Comparison of ENCODE assay signal across 19 cellular contexts in the genomic region with DNA sequence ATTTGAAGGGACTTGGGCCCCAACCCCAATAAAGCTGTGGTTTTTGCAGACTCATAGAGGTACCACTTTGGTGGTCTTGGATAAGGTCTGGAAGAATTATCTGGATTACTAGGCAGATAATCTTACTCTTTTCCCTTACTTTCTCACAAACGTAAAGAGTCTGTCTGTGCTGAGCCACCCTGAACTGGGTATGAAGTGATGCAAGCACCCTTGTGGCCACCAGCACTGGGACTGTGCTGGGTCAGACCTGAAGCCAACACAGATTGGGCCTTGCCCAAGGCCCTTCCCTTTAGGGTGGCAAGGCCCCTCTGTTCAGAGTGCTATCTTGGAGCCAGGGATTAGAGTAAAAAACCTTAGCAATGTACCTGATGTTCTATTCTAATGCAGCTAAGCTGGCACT.
DNase-seq lines count a peak whose midpoint lies in the region; ATAC-seq, FAIRE-seq and TF ChIP-seq lines count a peak whose summit lies in the region.
"Had no signal": no experiment of that assay in that cellular context is flagged by ENCODE, and none has a peak within 500 bp of the region (broad histone marks: within the 10 kb centered on the region; RNA-seq: fewer than 3 reads in every experiment).

No MANE protein-coding gene starts in this region.

- H2BK20ac ChIP-seq in H9 (ENCODE audit: low read depth, low read length, poor library complexity, severe bottlenecking) = no peak overlapping the region

- H3K4me1 Mint-ChIP-seq in H9 = no peaks in the 10 kb centered on the region; a peak in 1 of 4 replicates
- H3K4me1 Mint-ChIP-seq: B cell had no signal

- H4K8ac ChIP-seq in H9 (replicated peaks; ENCODE audit: insufficient read length, low read depth, low read length) = no peak overlapping the region

- H2BK120ac ChIP-seq in H9 (ENCODE audit: low read depth, low read length, poor library complexity, severe bottlenecking) = no peak overlapping the region

- H3K4me1 ChIP-seq in H9 (ENCODE audit: insufficient read depth, low read length) (no peaks in the 10 kb centered on the region; the same call in 1 of the 2 replicates), GM12878 (ENCODE audit: control insufficient read depth, insufficient read depth, low read length) (no peaks in the 10 kb centered on the region), mesodermal cell (ENCODE audit: control insufficient read depth, insufficient read depth, low read length, poor library complexity, severe bottlenecking) (peaks cover 6% of the 10 kb centered on the region)
- H3K4me1 ChIP-seq: BLaER1 treated with 17β-estradiol and CSF1 and Interleukin-3, amounts not matched to agents 10 nM and 100 nM had no signal

- no peaks in the 10 kb centered on the region for H3K23me2 ChIP-seq in H9 (ENCODE audit: insufficient read length, low read depth, low read length, poor library complexity, severe bottlenecking)

- no peak for TF ChIP-seq RAD21 in GM12878 (IDR thresholded peaks at IDR 0.05; ENCODE audit: insufficient read depth, low read depth, low read length)

- H3K14ac ChIP-seq in H9 (ENCODE audit: insufficient read depth, low read length) = peak overlapping the region; percentile 29; the same call in 1 of the 2 replicates

- DNase-seq in H9 = no peak
- no peak for DNase-seq in GM12878 (ENCODE audit: low read depth, low spot score)
- no peak for DNase-seq in NCI-H69 (lab: John Stamatoyannopoulos, UW)
- DNase-seq in NCI-H1092 treated with DMSO at 0.1 percent for 48 hours (lab: John Stamatoyannopoulos, UW) = no peak
- no peak for DNase-seq in activated gamma-delta T cell treated with Interleukin-2 at 50 U/mL for 16 hours
- no peak for DNase-seq in GF-D8 (lab: John Stamatoyannopoulos, UW)
- DNase-seq: CD8-positive, alpha-beta T cell; COR-L47; DMS 273 treated with DMSO at 0.1 percent for 48 hours; DND-41; EL; HCEC 1CT; IMR-90 had no signal

- no peaks in the 10 kb centered on the region for H3K36me3 ChIP-seq in GM12878 (ENCODE audit: control insufficient read depth in 2 of 2, insufficient read depth in 2 of 2, low read length in 1 of 2)
- H3K36me3 ChIP-seq in mesodermal cell (ENCODE audit: control insufficient read depth, insufficient read depth, low read length) = no peaks in the 10 kb centered on the region
- H3K36me3 ChIP-seq: BLaER1 treated with 17β-estradiol and CSF1 and Interleukin-3, amounts not matched to agents 10 nM and 100 nM had no signal

- TF ChIP-seq CTCF in H9 (conservative IDR thresholded peaks at IDR 0.05) = no peak
- no peak for TF ChIP-seq CTCF in GM12878 (IDR thresholded peaks at IDR 0.05 in 2 of 3, conservative IDR thresholded peaks at IDR 0.05 in 1 of 3; ENCODE audit: control insufficient read depth in 2 of 3, extremely low read depth in 1 of 3, insufficient read depth in 1 of 3, low read depth in 3 of 3, low read length in 3 of 3)

- CTCF ChIA-PET in GM12878 (lab: Yijun Ruan, JAX) = no interaction called here

- H3K36me3 Mint-ChIP-seq in H9 (ENCODE audit: insufficient read depth in 1 of 3, low read depth in 3 of 3) = no peaks in the 10 kb centered on the region; a peak in 3 of 7 replicates
- H3K36me3 Mint-ChIP-seq: CD8-positive, alpha-beta T cell had no signal

- H3K23ac ChIP-seq in H9 (ENCODE audit: insufficient read length, low read depth, low read length) = no peak overlapping the region

- in situ Hi-C loops in GM12878 (cut with MboI) = no loop called here

- H2AFZ ChIP-seq in H9 (ENCODE audit: low read length) (no peak overlapping the region), GM12878 (ENCODE audit: control insufficient read depth, low read depth, low read length) (no peak overlapping the region)

- H3K9ac ChIP-seq in H9 (ENCODE audit: extremely low read depth, insufficient read length, low read length) = no peak overlapping the region
- H3K9ac ChIP-seq in GM12878 (ENCODE audit: control insufficient read depth, insufficient read depth, low read length) = no peak overlapping the region
- H3K9ac ChIP-seq: BLaER1 treated with 17β-estradiol and CSF1 and Interleukin-3, amounts not matched to agents 10 nM and 100 nM had no signal

- BruUV-seq in GM12878 (replicated peaks; lab: Mats Ljungman, UMichigan) = no TSS peak

- H3K27me3 Mint-ChIP-seq in H9 (ENCODE audit: low read depth) = no peaks in the 10 kb centered on the region; the same call in 1 of the 2 replicates

- H3K27ac ChIP-seq in H9 (ENCODE audit: insufficient read length, low read depth, low read length) (no peak overlapping the region), GM12878 (ENCODE audit: control insufficient read depth, insufficient read depth) (no peak overlapping the region), mesodermal cell (ENCODE audit: low read depth, low read length, severe bottlenecking) (peak overlapping the region; percentile 62)
- H3K27ac ChIP-seq: BLaER1 treated with 17β-estradiol and CSF1 and Interleukin-3, amounts not matched to agents 10 nM and 100 nM had no signal

- no peak overlapping the region for H3K4me3 Mint-ChIP-seq in H9
- H3K4me3 Mint-ChIP-seq: B cell; CD8-positive, alpha-beta T cell had no signal

- no peaks in the 10 kb centered on the region for H3K79me1 ChIP-seq in H9 (ENCODE audit: insufficient read depth, low read depth, low read length, poor library complexity, severe bottlenecking)

- H3K27me3 ChIP-seq in H9 (ENCODE audit: insufficient read depth, low read length) = no peaks in the 10 kb centered on the region
- H3K27me3 ChIP-seq in GM12878 (replicated peaks in 1 of 2; ENCODE audit: control insufficient read depth in 2 of 2, insufficient read depth in 2 of 2, low read length in 1 of 2) = no peaks in the 10 kb centered on the region
- H3K27me3 ChIP-seq: BLaER1 treated with 17β-estradiol and CSF1 and Interleukin-3, amounts not matched to agents 10 nM and 100 nM had no signal

- no peak overlapping the region for H2AK5ac ChIP-seq in H9 (ENCODE audit: insufficient read length, low read length)

- H3K79me2 ChIP-seq in H9 (ENCODE audit: insufficient read depth, low read length) (no peaks in the 10 kb centered on the region), GM12878 (ENCODE audit: control insufficient read depth, insufficient read depth, low read length) (no peaks in the 10 kb centered on the region)

- FAIRE-seq in GM12878 (lab: Jason Lieb, UNC) = no peak
- FAIRE-seq: G401.6, HTR-8/SVneo, K562 had no signal

- RAD21 ChIA-PET in GM12878 (lab: Charles Lee; ENCODE audit: unreplicated experiment) = no interaction called here

- H3K4me3 ChIP-seq in GM12878 = no peak overlapping the region
- no peak overlapping the region for H3K4me3 ChIP-seq in mesodermal cell (ENCODE audit: extremely low read depth, insufficient read depth, low read length, poor library complexity, severe bottlenecking)
- H3K4me3 ChIP-seq: BLaER1 treated with 17β-estradiol and CSF1 and Interleukin-3, amounts not matched to agents 10 nM and 100 nM; K562 had no signal

- WGBS in H9 (ENCODE audit: extremely low coverage, insufficient read length, low lambda C conversion rate) = no CpG with 5 or more reads among the region's 1 CpG
- 85% methylated on average over 1 of the region's 1 CpG for WGBS in GM12878 (ENCODE audit: insufficient coverage, insufficient replicate concordance, low lambda C conversion rate, missing lambda C conversion rate)
- WGBS in mesodermal cell (ENCODE audit: insufficient coverage in 2 of 2), 2 experiments = 60% methylated on average over 1 of the region's 1 CpG; no CpG with 5 or more reads in 1 of the 2 experiments

- H4K20me1 ChIP-seq in H9 (ENCODE audit: control insufficient read depth, insufficient read depth, insufficient read length) (no peaks in the 10 kb centered on the region), GM12878 (ENCODE audit: control insufficient read depth, insufficient read depth) (no peaks in the 10 kb centered on the region)
- H4K20me1 ChIP-seq: BLaER1 treated with 17β-estradiol and CSF1 and Interleukin-3, amounts not matched to agents 10 nM and 100 nM had no signal

- peaks cover 10 to 18% of the 10 kb centered on the region in 2 experiments; a peak in 4 of 5 replicates for H3K9me3 Mint-ChIP-seq in H9

- H2BK5ac ChIP-seq in H9 (ENCODE audit: insufficient read length, low read length) = no peak overlapping the region

- SMC1A ChIA-PET in GM12878 (lab: Charles Lee; ENCODE audit: uncharacterized antibody, unreplicated experiment) = interaction anchor here (0.9 to 1.2 kb wide), 2 partner anchors 33 to 38 kb away, joined by 3 read pairs; no protein-coding TSS in a partner anchor

- POLR2A ChIA-PET in GM12878 (lab: Charles Lee) = no interaction called here

- TF ChIP-seq POLR2A in GM12878 (IDR thresholded peaks at IDR 0.05; ENCODE audit: low read depth, low read length) = no peak

- no peak for TF ChIP-seq EP300 in GM12878 (IDR thresholded peaks at IDR 0.05; ENCODE audit: borderline replicate concordance in 1 of 2, control insufficient read depth in 1 of 2, low read depth in 2 of 2, low read length in 2 of 2)

- H3T11ph ChIP-seq in H9 (ENCODE audit: low read length) = no peak overlapping the region

- no peak overlapping the region for H4K91ac ChIP-seq in H9 (ENCODE audit: insufficient read length, low read depth, low read length)

- no peak overlapping the region for H3K18ac ChIP-seq in H9 (ENCODE audit: insufficient read length, low read depth, low read length)

- H4K5ac ChIP-seq in H9 (ENCODE audit: insufficient read length, low read depth, low read length) = no peak overlapping the region

- no peak overlapping the region for H3K27ac Mint-ChIP-seq in H9
- H3K27ac Mint-ChIP-seq: B cell; CD8-positive, alpha-beta T cell had no signal

- no peak overlapping the region for H3K4ac ChIP-seq in H9 (ENCODE audit: low read depth, low read length)

- H3K56ac ChIP-seq in H9 (ENCODE audit: insufficient read length, low read depth, low read length) = no peak overlapping the region

- no peak overlapping the region for H2BK12ac ChIP-seq in H9 (ENCODE audit: insufficient read length, low read depth, low read length)

- H3K9me3 ChIP-seq in H9 (ENCODE audit: control insufficient read depth, low read depth, low read length) (no peaks in the 10 kb centered on the region), GM12878 (replicated peaks; ENCODE audit: control insufficient read depth, insufficient read depth, low read length) (peaks cover 2% of the 10 kb centered on the region; the same call in 1 of the 3 replicates), mesodermal cell (ENCODE audit: control insufficient read depth, low read length) (peaks cover 6% of the 10 kb centered on the region)

- H3K4me2 ChIP-seq in H9 (ENCODE audit: insufficient read depth, insufficient read length, low read length) = no peak overlapping the region
- H3K4me2 ChIP-seq in GM12878 (ENCODE audit: control insufficient read depth, insufficient read depth) = no peak overlapping the region
- H3K4me2 ChIP-seq: BLaER1 treated with 17β-estradiol and CSF1 and Interleukin-3, amounts not matched to agents 10 nM and 100 nM had no signal

- H2BK15ac ChIP-seq in H9 (ENCODE audit: low read depth, low read length) = no peak overlapping the region

- intact Hi-C loops in GM12878 (cut with micrococcal nuclease; ENCODE audit: unreplicated experiment) = no loop called here

- ATAC-seq in GM12878 = peak; percentile 65
- ATAC-seq: CD8-positive, alpha-beta T cell; K562 had no signal
